Comparison of ENCODE assay signal across 1 cellular context in the genomic region with DNA sequence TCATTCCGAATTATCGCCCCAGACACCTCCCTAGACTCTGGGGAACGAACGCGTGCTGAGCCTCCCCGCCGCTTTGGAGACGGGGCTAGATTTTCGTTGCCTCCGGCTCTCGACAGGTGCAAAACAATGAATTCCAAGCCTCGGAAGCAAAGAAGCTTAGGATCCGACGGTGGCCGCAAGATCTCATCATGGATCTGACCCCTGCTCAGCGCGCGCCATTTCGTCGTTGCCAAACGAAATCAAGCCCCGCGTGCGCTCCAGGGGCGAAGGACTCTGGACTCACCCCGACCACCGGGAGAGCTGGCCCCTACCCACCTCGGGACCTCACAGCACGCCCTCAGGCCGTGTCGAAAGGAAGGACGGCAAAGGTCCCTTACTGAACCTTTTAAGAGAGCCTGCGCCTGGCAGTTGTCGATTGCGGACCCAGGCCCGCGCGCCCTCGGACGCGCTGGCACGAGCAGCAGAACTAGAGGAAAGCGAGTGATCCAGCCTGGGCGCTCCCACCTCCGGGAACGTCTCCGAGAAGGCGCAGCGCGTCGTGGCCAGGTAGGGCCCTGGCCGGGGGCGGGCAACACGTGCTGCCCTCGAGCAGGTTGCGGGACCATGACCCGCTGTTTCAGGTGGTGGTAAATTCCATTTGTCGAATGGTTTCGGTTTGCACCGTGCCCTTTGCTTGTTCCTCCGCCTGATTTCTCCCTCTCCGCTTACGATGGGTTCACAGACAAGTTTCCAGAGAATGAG.
TF ChIP-seq lines count a peak whose summit lies in the region.

No MANE protein-coding gene starts in this region.

TF ChIP-seq in HepG2, 621 proteins besides CTCF, POLR2A, EP300 and RAD21 (continues in another document):
- TF ChIP-seq ZNF224 (CRISPR knock-in tag; IDR thresholded peaks at IDR 0.05): no peak
- 0 out of 2 replicates have a peak, but pooled peaks have one; percentile 4 for TF ChIP-seq ZBTB33 (CRISPR knock-in tag; IDR thresholded peaks at IDR 0.05)
- TF ChIP-seq ZNF235 (CRISPR knock-in tag; IDR thresholded peaks at IDR 0.05; ENCODE audit: borderline replicate concordance): 0 out of 2 replicates have a peak, but pooled peaks have one; percentile 27
- no peak for TF ChIP-seq ZKSCAN1 (IDR thresholded peaks at IDR 0.05; ENCODE audit: low read length)
- TF ChIP-seq, protein P1, sequence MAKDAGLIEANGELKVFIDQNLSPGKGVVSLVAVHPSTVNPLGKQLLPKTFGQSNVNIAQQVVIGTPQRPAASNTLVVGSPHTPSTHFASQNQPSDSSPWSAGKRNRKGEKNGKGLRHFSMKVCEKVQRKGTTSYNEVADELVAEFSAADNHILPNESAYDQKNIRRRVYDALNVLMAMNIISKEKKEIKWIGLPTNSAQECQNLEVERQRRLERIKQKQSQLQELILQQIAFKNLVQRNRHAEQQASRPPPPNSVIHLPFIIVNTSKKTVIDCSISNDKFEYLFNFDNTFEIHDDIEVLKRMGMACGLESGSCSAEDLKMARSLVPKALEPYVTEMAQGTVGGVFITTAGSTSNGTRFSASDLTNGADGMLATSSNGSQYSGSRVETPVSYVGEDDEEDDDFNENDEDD (CRISPR knock-in tag; IDR thresholded peaks at IDR 0.05; ENCODE audit: borderline replicate concordance): 0 out of 2 replicates have a peak, but pooled peaks have one; percentile 24
- TF ChIP-seq PRPF4 (IDR thresholded peaks at IDR 0.05; ENCODE audit: low read depth, low read length, poor library complexity, severe bottlenecking): no peak
- TF ChIP-seq NFKBIZ (CRISPR knock-in tag; IDR thresholded peaks at IDR 0.05): no peak
- peak; percentile 89 for TF ChIP-seq CBX2 (IDR thresholded peaks at IDR 0.05; ENCODE audit: low read depth, low read length)
- TF ChIP-seq CBX2 (CRISPR knock-in tag; IDR thresholded peaks at IDR 0.05; ENCODE audit: low read depth): peak; percentile 93
- TF ChIP-seq ZNF280D (CRISPR knock-in tag; IDR thresholded peaks at IDR 0.05): 0 out of 2 replicates have a peak, but pooled peaks have one; percentile 28
- TF ChIP-seq, protein P2, sequence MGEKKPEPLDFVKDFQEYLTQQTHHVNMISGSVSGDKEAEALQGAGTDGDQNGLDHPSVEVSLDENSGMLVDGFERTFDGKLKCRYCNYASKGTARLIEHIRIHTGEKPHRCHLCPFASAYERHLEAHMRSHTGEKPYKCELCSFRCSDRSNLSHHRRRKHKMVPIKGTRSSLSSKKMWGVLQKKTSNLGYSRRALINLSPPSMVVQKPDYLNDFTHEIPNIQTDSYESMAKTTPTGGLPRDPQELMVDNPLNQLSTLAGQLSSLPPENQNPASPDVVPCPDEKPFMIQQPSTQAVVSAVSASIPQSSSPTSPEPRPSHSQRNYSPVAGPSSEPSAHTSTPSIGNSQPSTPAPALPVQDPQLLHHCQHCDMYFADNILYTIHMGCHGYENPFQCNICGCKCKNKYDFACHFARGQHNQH (CRISPR knock-in tag; IDR thresholded peaks at IDR 0.05): no peak
- TF ChIP-seq MXD3 (CRISPR knock-in tag; IDR thresholded peaks at IDR 0.05): no peak
- peak; percentile 60; the same call in 1 of the 2 replicates for TF ChIP-seq MAX (IDR thresholded peaks at IDR 0.05)
- TF ChIP-seq, protein P3, sequence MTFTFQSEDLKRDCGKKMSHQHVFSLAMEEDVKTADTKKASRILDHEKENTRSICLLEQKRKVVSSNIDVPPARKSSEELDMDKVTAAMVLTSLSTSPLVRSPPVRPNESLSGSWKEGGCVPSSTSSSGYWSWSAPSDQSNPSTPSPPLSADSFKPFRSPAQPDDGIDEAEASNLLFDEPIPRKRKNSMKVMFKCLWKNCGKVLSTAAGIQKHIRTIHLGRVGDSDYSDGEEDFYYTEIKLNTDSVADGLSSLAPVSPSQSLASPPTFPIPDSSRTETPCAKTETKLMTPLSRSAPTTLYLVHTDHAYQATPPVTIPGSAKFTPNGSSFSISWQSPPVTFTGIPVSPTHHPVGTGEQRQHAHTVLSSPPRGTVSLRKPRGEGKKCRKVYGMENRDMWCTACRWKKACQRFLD (CRISPR knock-in tag; IDR thresholded peaks at IDR 0.05; ENCODE audit: borderline replicate concordance): no peak
- TF ChIP-seq ZNF777 (CRISPR knock-in tag; IDR thresholded peaks at IDR 0.05): peak; percentile 56; the same call in 1 of the 2 replicates
- 0 out of 2 replicates have a peak, but pooled peaks have one; percentile 66 for TF ChIP-seq NCOA1 (CRISPR knock-in tag; IDR thresholded peaks at IDR 0.05)
- TF ChIP-seq IRF2 (CRISPR knock-in tag; IDR thresholded peaks at IDR 0.05): 0 out of 2 replicates have a peak, but pooled peaks have one; percentile 16
- no peak for TF ChIP-seq ZBTB21 (CRISPR knock-in tag; IDR thresholded peaks at IDR 0.05)
- no peak for TF ChIP-seq BCL6 (CRISPR knock-in tag; IDR thresholded peaks at IDR 0.05)
- TF ChIP-seq TRIM24 (CRISPR knock-in tag; IDR thresholded peaks at IDR 0.05): no peak
- 0 out of 2 replicates have a peak, but pooled peaks have one; percentile 35 for TF ChIP-seq ZNF556 (CRISPR knock-in tag; IDR thresholded peaks at IDR 0.05; ENCODE audit: borderline replicate concordance)
- TF ChIP-seq NR1H2 (CRISPR knock-in tag; IDR thresholded peaks at IDR 0.05; ENCODE audit: borderline replicate concordance, low read depth): peak; percentile 73; the same call in 1 of the 2 replicates
- 0 out of 2 replicates have a peak, but pooled peaks have one; percentile 10 for TF ChIP-seq MED1 (CRISPR knock-in tag; IDR thresholded peaks at IDR 0.05)
- TF ChIP-seq ZNF138 (CRISPR knock-in tag; IDR thresholded peaks at IDR 0.05; ENCODE audit: low read depth): no peak
- peak; percentile 40; the same call in 1 of the 2 replicates for TF ChIP-seq GABPB1 (CRISPR knock-in tag; IDR thresholded peaks at IDR 0.05)
- TF ChIP-seq, protein P4, sequence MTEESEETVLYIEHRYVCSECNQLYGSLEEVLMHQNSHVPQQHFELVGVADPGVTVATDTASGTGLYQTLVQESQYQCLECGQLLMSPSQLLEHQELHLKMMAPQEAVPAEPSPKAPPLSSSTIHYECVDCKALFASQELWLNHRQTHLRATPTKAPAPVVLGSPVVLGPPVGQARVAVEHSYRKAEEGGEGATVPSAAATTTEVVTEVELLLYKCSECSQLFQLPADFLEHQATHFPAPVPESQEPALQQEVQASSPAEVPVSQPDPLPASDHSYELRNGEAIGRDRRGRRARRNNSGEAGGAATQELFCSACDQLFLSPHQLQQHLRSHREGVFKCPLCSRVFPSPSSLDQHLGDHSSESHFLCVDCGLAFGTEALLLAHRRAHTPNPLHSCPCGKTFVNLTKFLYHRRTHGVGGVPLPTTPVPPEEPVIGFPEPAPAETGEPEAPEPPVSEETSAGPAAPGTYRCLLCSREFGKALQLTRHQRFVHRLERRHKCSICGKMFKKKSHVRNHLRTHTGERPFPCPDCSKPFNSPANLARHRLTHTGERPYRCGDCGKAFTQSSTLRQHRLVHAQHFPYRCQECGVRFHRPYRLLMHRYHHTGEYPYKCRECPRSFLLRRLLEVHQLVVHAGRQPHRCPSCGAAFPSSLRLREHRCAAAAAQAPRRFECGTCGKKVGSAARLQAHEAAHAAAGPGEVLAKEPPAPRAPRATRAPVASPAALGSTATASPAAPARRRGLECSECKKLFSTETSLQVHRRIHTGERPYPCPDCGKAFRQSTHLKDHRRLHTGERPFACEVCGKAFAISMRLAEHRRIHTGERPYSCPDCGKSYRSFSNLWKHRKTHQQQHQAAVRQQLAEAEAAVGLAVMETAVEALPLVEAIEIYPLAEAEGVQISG (CRISPR knock-in tag; IDR thresholded peaks at IDR 0.05): peak; percentile 36; the same call in 1 of the 2 replicates
- TF ChIP-seq ZNF550 (CRISPR knock-in tag; IDR thresholded peaks at IDR 0.05; ENCODE audit: borderline replicate concordance): no peak
- 0 out of 2 replicates have a peak, but pooled peaks have one; percentile 64 for TF ChIP-seq CHCHD3 (CRISPR knock-in tag; IDR thresholded peaks at IDR 0.05)
- TF ChIP-seq ZBTB40 (IDR thresholded peaks at IDR 0.05): no peak
- peak; percentile 38; the same call in 1 of the 2 replicates for TF ChIP-seq ZBTB40 (CRISPR knock-in tag; IDR thresholded peaks at IDR 0.05)
